Comparison of ENCODE assay signal across 27 cellular contexts in the genomic region with DNA sequence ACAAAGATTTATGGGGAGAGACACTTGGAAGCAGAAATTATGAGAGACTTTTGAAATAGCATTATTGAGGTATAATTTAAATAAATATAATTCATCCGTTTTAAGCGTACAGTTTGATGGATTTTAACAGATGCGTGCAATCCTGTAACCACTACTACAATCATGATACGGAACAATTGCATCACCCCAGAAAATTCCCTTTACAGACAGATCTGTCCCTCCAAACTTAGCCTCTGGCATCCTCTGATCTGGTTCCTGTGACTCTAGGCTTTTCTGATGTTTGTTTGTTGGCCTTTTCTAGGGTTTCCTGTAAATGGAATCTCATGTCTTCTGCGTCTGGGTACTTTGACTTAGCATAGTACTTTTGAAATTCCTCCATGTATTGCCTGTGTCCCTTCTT.
"Had no signal": no experiment of that assay in that cellular context is flagged by ENCODE, and none has a peak within 500 bp of the region (broad histone marks: within the 10 kb centered on the region; RNA-seq: fewer than 3 reads in every experiment).

No MANE protein-coding gene starts in this region.

- DNase-seq: activated CD4-positive, alpha-beta T cell treated with anti-CD3 and anti-CD28 coated beads, Interleukin-2, amount 50 U/mL, for 4 hours; activated CD8-positive, alpha-beta memory T cell treated with anti-CD3 and anti-CD28 coated beads for 24 hours; activated CD8-positive, alpha-beta memory T cell treated with anti-CD3 and anti-CD28 coated beads, Interleukin-2, amount 50 U/mL, for 48 hours; activated naive CD4-positive, alpha-beta T cell treated with Interleukin-2 at 50 U/mL for 16 hours; activated T-cell treated with anti-CD3 and anti-CD28 coated beads, Interleukin-2, amount 50 U/mL, for 4 hours; caudate nucleus; effector CD4-positive, alpha-beta T cell; erythroblast; glutamatergic neuron; immature natural killer cell; kidney glomerular epithelial cell; left ventricle myocardium inferior; midbrain; nephron progenitor cell; right lobe of liver; stimulated activated CD4-positive, alpha-beta T cell treated with anti-CD3 and anti-CD28 coated beads, Interleukin-2, amount 100 ng/mL, for 48 hours; stimulated activated CD8-positive, alpha-beta memory T cell treated with anti-CD3 and anti-CD28 coated beads, Interleukin-4, amount 100 ng/mL, for 48 hours; stimulated activated naive B cell treated with anti-CD40 and anti-IgM and Interleukin-4, amounts not matched to agents 10 μg/mL and 1 μg/mL and 100 μg/mL, for 72 hours; T-helper 9 cell; testis had no signal

- H3K27me3 Mint-ChIP-seq: brain; dendritic cell treated with granulocyte-macrophage colony-stimulating factor and Interleukin-4, amounts not matched to agents 40 ng/mL and 50 ng/mL, for 4 days; stimulated activated naive B cell treated with anti-CD40 and anti-IgM and Interleukin-4, amounts not matched to agents 10 μg/mL and 1 μg/mL and 100 μg/mL, for 72 hours had no signal

- H3K27me3 ChIP-seq: foreskin keratinocyte, hepatocyte, right lobe of liver, testis, vagina had no signal

- H3K4me1 Mint-ChIP-seq: brain, nephron progenitor cell had no signal

- H3K9me3 Mint-ChIP-seq: activated T-cell treated with anti-CD3 and anti-CD28 coated beads, Interleukin-2, amount 50 U/mL, for 4 hours; activated T-helper 2 cell treated with anti-CD3 and anti-CD28 coated beads, Interferon-gamma antibody, Interleukin-2, Interleukin-4, amounts not matched to agents 10 μg/mL and 5 μg/mL and 100 μg/mL, durations not matched to agents 14 hours and 24 hours and 36 hours; brain; dendritic cell treated with granulocyte-macrophage colony-stimulating factor and Interleukin-4, amounts not matched to agents 40 ng/mL and 50 ng/mL, for 4 days; immature natural killer cell; nephron progenitor cell had no signal

- H3K27ac ChIP-seq: foreskin keratinocyte, hepatocyte, left ventricle myocardium inferior, parathyroid adenoma, right lobe of liver, testis, vagina had no signal

- H2AFZ ChIP-seq: hepatocyte, parathyroid adenoma had no signal

- H3K4me2 ChIP-seq: hepatocyte had no signal

- H3K27ac Mint-ChIP-seq: activated T-helper 2 cell treated with anti-CD3 and anti-CD28 coated beads, Interferon-gamma antibody, Interleukin-2, Interleukin-4, amounts not matched to agents 10 μg/mL and 5 μg/mL and 100 μg/mL, durations not matched to agents 14 hours and 24 hours and 36 hours; dendritic cell treated with granulocyte-macrophage colony-stimulating factor and Interleukin-4, amounts not matched to agents 40 ng/mL and 50 ng/mL, for 4 days; nephron progenitor cell; stimulated activated naive B cell treated with anti-CD40 and anti-IgM and Interleukin-4, amounts not matched to agents 10 μg/mL and 1 μg/mL and 100 μg/mL, for 72 hours had no signal

- H3K9me3 ChIP-seq: left ventricle myocardium inferior, right lobe of liver, testis, vagina had no signal

- H3K4me3 Mint-ChIP-seq: activated T-cell treated with anti-CD3 and anti-CD28 coated beads, Interleukin-2, amount 50 U/mL, for 4 hours; brain; dendritic cell treated with granulocyte-macrophage colony-stimulating factor and Interleukin-4, amounts not matched to agents 40 ng/mL and 50 ng/mL, for 4 days; immature natural killer cell; nephron progenitor cell; stimulated activated naive B cell treated with anti-CD40 and anti-IgM and Interleukin-4, amounts not matched to agents 10 μg/mL and 1 μg/mL and 100 μg/mL, for 72 hours had no signal

- ATAC-seq: activated T-cell treated with anti-CD3 and anti-CD28 coated beads, Interleukin-2, amount 50 U/mL, for 4 hours; foreskin keratinocyte; right lobe of liver; stimulated activated naive B cell treated with anti-CD40 and anti-IgM and Interleukin-4, amounts not matched to agents 10 μg/mL and 1 μg/mL and 100 μg/mL, for 72 hours had no signal

- H3K4me1 ChIP-seq: parathyroid adenoma, right lobe of liver, testis had no signal

- H3K4me3 ChIP-seq: hepatocyte, left ventricle myocardium inferior, right lobe of liver, testis, vagina had no signal

- H3K9ac ChIP-seq: parathyroid adenoma had no signal
